ENCODE assay signal across 10 cellular contexts in the genomic region with DNA sequence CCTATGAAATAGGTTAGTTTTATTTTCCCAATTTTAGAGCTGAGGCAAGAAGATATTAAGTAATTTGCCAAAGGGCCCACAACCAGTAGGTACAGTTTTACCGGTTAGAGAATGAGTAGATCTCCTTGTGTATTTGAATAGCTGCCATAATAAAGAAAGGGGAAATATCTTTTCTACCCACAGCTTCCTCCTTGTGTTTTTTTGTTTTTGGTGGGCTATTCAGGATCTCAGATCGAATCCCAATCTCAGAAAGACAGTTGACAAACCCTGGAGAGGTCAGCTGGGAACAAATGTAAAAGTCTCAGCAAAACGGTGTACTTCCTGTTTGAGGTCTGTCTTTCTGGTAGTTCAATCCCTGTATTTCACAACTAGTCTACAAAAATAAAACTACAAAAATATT. TPM values are rescaled to one million over a fixed set of nuclear protein-coding genes. Genes with fewer than 3 reads are reported as not detected.
A peak's percentile ranks its signal among the peaks of the same experiment; 100 is the strongest.
DNase-seq lines count a peak whose midpoint lies in the region; ATAC-seq and TF ChIP-seq lines count a peak whose summit lies in the region.
"Had no signal": no experiment of that assay in that cellular context is flagged by ENCODE, and none has a peak within 500 bp of the region (broad histone marks: within the 10 kb centered on the region; RNA-seq: fewer than 3 reads in every experiment).

No MANE protein-coding gene starts in this region.

- intact Hi-C loops in CD14-positive monocyte (cut with micrococcal nuclease), result no loop called here

- DNase-seq in CD14-positive monocyte (ENCODE audit: low spot score), result no peak
- peak; percentile 62 for DNase-seq in OCI-M1 (lab: John Stamatoyannopoulos, UW)
- DNase-seq in iris pigment epithelial cell (ENCODE audit: low read depth), result peak; percentile 49
- DNase-seq in AG20443 (ENCODE audit: low spot score), result no peak
- DNase-seq in kidney tubule cell (ENCODE audit: low spot score), result no peak
- no peak for DNase-seq in NCI-H128 (lab: John Stamatoyannopoulos, UW; ENCODE audit: unreplicated experiment)
- DNase-seq: NCI-H1092 had no signal

- H3K9me3 Mint-ChIP-seq in CD14-positive monocyte, result no peaks in the 10 kb centered on the region
- H3K9me3 Mint-ChIP-seq: activated naive CD4-positive, alpha-beta T cell treated with anti-CD3 and anti-CD28 coated beads, Interleukin-2, amount 50 U/mL, for 72 hours had no signal

- H3K4me3 Mint-ChIP-seq in CD14-positive monocyte, result peak overlapping the region in 1 of 2 donors; percentile 86

- ATAC-seq in GM21737 (IDR thresholded peaks at IDR 0.05; ENCODE audit: unreplicated experiment) (peak; percentile 11), GM18520 (IDR thresholded peaks at IDR 0.05; ENCODE audit: unreplicated experiment) (no peak)
- ATAC-seq: activated naive CD4-positive, alpha-beta T cell treated with anti-CD3 and anti-CD28 coated beads, Interleukin-2, amount 50 U/mL, for 72 hours had no signal

- H3K27me3 Mint-ChIP-seq in CD14-positive monocyte (ENCODE audit: low read depth in 3 of 3), result no peaks in the 10 kb centered on the region

- no peak for TF ChIP-seq CTCF in CD14-positive monocyte (IDR thresholded peaks at IDR 0.05)

- H3K27ac Mint-ChIP-seq in CD14-positive monocyte, result peak overlapping the region; percentile 97 to 98 (median 98)
- H3K27ac Mint-ChIP-seq: activated naive CD4-positive, alpha-beta T cell treated with anti-CD3 and anti-CD28 coated beads, Interleukin-2, amount 50 U/mL, for 72 hours had no signal

- peaks cover 5 to 6% of the 10 kb centered on the region in 2 donors for H3K36me3 Mint-ChIP-seq in CD14-positive monocyte
- H3K36me3 Mint-ChIP-seq: activated naive CD4-positive, alpha-beta T cell treated with anti-CD3 and anti-CD28 coated beads, Interleukin-2, amount 50 U/mL, for 72 hours had no signal

- peaks cover 46% of the 10 kb centered on the region for H3K4me1 Mint-ChIP-seq in CD14-positive monocyte

RNA-seq across cellular contexts. Expression of a gene that starts 11.8 kb away (rescaled TPM):
- polyA plus RNA-seq in CD14-positive monocyte, result 10 to 100 TPM; 38.8 to 49.0 TPM

RNA-seq across cellular contexts. Expression of a gene that starts 12.1 kb away (rescaled TPM):
- 10 to 100 TPM; 32.3 to 55.7 TPM for polyA plus RNA-seq in CD14-positive monocyte

RNA-seq across cellular contexts. Expression of a gene that starts 42.2 kb away (rescaled TPM):
- polyA plus RNA-seq in CD14-positive monocyte, result 10 to 100 TPM; 77.8 to 87.8 TPM

RNA-seq across cellular contexts. Expression of a gene that starts 42.3 kb away (rescaled TPM):
- 10 to 100 TPM; 22.1 to 23.8 TPM for polyA plus RNA-seq in CD14-positive monocyte

Comparison
In these comparisons a context has a peak if more than half of its experiments do, and no peak if none do; other contexts are left out.
1. DNase-seq: peak in OCI-M1 (single experiment) and iris pigment epithelial cell (single experiment); none in CD14-positive monocyte (single experiment), AG20443 (single experiment), kidney tubule cell (single experiment) and NCI-H128 (single experiment).